In the genomic region with DNA sequence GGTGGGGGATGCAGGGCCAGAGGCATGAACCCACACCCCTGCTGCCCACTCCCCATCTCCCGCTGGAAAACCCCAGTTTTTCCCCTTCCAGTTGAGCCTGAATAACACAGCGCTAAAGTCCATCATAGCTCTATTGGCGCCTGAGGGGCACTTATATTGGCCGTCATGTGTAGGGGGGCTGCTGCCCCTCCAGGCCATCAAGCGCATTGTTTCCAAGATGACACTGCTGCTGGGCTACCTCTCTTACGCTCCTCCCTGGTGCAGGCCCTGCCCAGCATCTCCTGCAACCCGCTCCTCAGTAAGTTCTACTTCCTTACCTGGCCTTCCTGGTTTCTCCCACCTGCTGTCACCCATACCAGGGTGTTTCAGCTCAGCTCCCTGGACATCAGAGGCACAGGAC, we compare ENCODE assay signal across 28 cellular contexts.
"Had no signal": no experiment of that assay in that cellular context is flagged by ENCODE, and none has a peak within 500 bp of the region (broad histone marks: within the 10 kb centered on the region; RNA-seq: fewer than 3 reads in every experiment).

No MANE protein-coding gene starts in this region.

- H3K4me3 ChIP-seq: SJCRH30 had no signal

- H3K36me3 Mint-ChIP-seq: activated CD4-positive, alpha-beta memory T cell treated with anti-CD3 and anti-CD28 coated beads for 36 hours; activated naive CD4-positive, alpha-beta T cell treated with anti-CD3 and anti-CD28 coated beads, Interleukin-2, amount 10 ng/mL, durations not matched to agents 7 days and 5 days; activated naive CD8-positive, alpha-beta T cell; brain had no signal

- H3K9me3 Mint-ChIP-seq: activated CD4-positive, alpha-beta memory T cell treated with anti-CD3 and anti-CD28 coated beads for 36 hours; activated naive CD4-positive, alpha-beta T cell treated with anti-CD3 and anti-CD28 coated beads, Interleukin-2, amount 10 ng/mL, durations not matched to agents 7 days and 5 days; activated naive CD8-positive, alpha-beta T cell treated with anti-CD3 and anti-CD28 coated beads, Interleukin-2, amount 50 U/mL, for 24 hours; T-helper 1 cell treated with Interleukin-12 subunit alpha and Interleukin-12 subunit beta and Interleukin-4 antibody, amounts not matched to agents 30 μg/mL and 1 μg/mL, for 36 hours; T-helper 2 cell treated with Interferon-gamma antibody and Interleukin-4, amounts not matched to agents 5 μg/mL and 100 μg/mL, for 36 hours had no signal

- H3K27ac ChIP-seq: SJCRH30 had no signal

- H3K27me3 ChIP-seq: SJCRH30 had no signal

- H3K4me1 Mint-ChIP-seq: brain had no signal

- H3K4me2 ChIP-seq: SK-N-SH had no signal

- H3K27me3 Mint-ChIP-seq: activated CD4-positive, alpha-beta memory T cell treated with anti-CD3 and anti-CD28 coated beads for 36 hours; activated CD4-positive, alpha-beta T cell treated with anti-CD3 and anti-CD28 coated beads for 36 hours; activated naive CD8-positive, alpha-beta T cell; activated naive CD8-positive, alpha-beta T cell treated with anti-CD3 and anti-CD28 coated beads, Interleukin-2, amount 50 U/mL, for 24 hours; brain had no signal

- H3K27ac Mint-ChIP-seq: activated CD4-positive, alpha-beta memory T cell treated with anti-CD3 and anti-CD28 coated beads for 36 hours; activated CD4-positive, alpha-beta T cell treated with anti-CD3 and anti-CD28 coated beads for 36 hours; activated CD4-positive, alpha-beta T cell treated with anti-CD3 and anti-CD28 coated beads, Interleukin-2, amount 10 ng/mL, durations not matched to agents 7 days and 5 days; activated naive CD4-positive, alpha-beta T cell treated with anti-CD3 and anti-CD28 coated beads, Interleukin-2, amount 10 ng/mL, durations not matched to agents 7 days and 5 days; activated naive CD8-positive, alpha-beta T cell; activated naive CD8-positive, alpha-beta T cell treated with anti-CD3 and anti-CD28 coated beads, Interleukin-2, amount 50 U/mL, for 24 hours; activated T-cell treated with anti-CD3 and anti-CD28 coated beads, Interleukin-2, amount 50 U/mL, for 72 hours; brain; T-helper 1 cell treated with Interleukin-12 subunit alpha and Interleukin-12 subunit beta and Interleukin-4 antibody, amounts not matched to agents 30 μg/mL and 1 μg/mL, for 36 hours; T-helper 2 cell treated with Interferon-gamma antibody and Interleukin-4, amounts not matched to agents 5 μg/mL and 100 μg/mL, for 36 hours had no signal

- H3K4me1 ChIP-seq: SJCRH30 had no signal

- H3K9ac ChIP-seq: SK-N-SH had no signal

- H3K36me3 ChIP-seq: SJCRH30 had no signal

- DNase-seq: activated CD4-positive, alpha-beta memory T cell treated with anti-CD3 and anti-CD28 coated beads for 36 hours; activated CD4-positive, alpha-beta T cell treated with anti-CD3 and anti-CD28 coated beads for 36 hours; activated CD4-positive, alpha-beta T cell treated with anti-CD3 and anti-CD28 coated beads, Interleukin-2, amount 10 ng/mL, durations not matched to agents 7 days and 5 days; activated CD8-positive, alpha-beta memory T cell treated with anti-CD3 and anti-CD28 coated beads, Interleukin-2, amount 50 U/mL, for 48 hours; activated gamma-delta T cell treated with Interleukin-2 at 50 U/mL for 16 hours; activated naive CD4-positive, alpha-beta T cell treated with anti-CD3 and anti-CD28 coated beads, Interleukin-2, amount 10 ng/mL, durations not matched to agents 7 days and 5 days; activated naive CD8-positive, alpha-beta T cell treated with anti-CD3 and anti-CD28 coated beads, Interleukin-2, amount 50 U/mL, for 24 hours; activated T-cell treated with anti-CD3 and anti-CD28 coated beads, Interleukin-2, amount 50 U/mL, for 72 hours; anterior cingulate cortex; caudate nucleus; KG1; MM.1S; MV-4-11; NCI-H1092; NCI-H1436 treated with DMSO at 0.1 percent for 48 hours; NCI-H1694 treated with DMSO at 0.1 percent for 48 hours; NCI-H2029; NCI-H345; NCI-H524 treated with DMSO at 0.1 percent for 48 hours; SHP77; SJCRH30; SK-N-SH had no signal

- H3K4me3 Mint-ChIP-seq: activated CD4-positive, alpha-beta memory T cell treated with anti-CD3 and anti-CD28 coated beads for 36 hours; activated CD4-positive, alpha-beta T cell treated with anti-CD3 and anti-CD28 coated beads for 36 hours; activated CD4-positive, alpha-beta T cell treated with anti-CD3 and anti-CD28 coated beads, Interleukin-2, amount 10 ng/mL, durations not matched to agents 7 days and 5 days; activated naive CD4-positive, alpha-beta T cell treated with anti-CD3 and anti-CD28 coated beads, Interleukin-2, amount 10 ng/mL, durations not matched to agents 7 days and 5 days; activated naive CD8-positive, alpha-beta T cell; activated naive CD8-positive, alpha-beta T cell treated with anti-CD3 and anti-CD28 coated beads, Interleukin-2, amount 50 U/mL, for 24 hours; activated T-cell treated with anti-CD3 and anti-CD28 coated beads, Interleukin-2, amount 50 U/mL, for 72 hours; brain; T-helper 1 cell treated with Interleukin-12 subunit alpha and Interleukin-12 subunit beta and Interleukin-4 antibody, amounts not matched to agents 30 μg/mL and 1 μg/mL, for 36 hours; T-helper 2 cell treated with Interferon-gamma antibody and Interleukin-4, amounts not matched to agents 5 μg/mL and 100 μg/mL, for 36 hours had no signal

- ATAC-seq: activated CD4-positive, alpha-beta T cell treated with anti-CD3 and anti-CD28 coated beads for 36 hours; activated CD4-positive, CD25-positive, alpha-beta regulatory T cell treated with anti-CD3 and anti-CD28 coated beads, Interleukin-2, amount 50 U/mL, for 24 hours; activated naive CD8-positive, alpha-beta T cell treated with anti-CD3 and anti-CD28 coated beads, Interleukin-2, amount 50 U/mL, for 24 hours; activated T-cell treated with anti-CD3 and anti-CD28 coated beads, Interleukin-2, amount 50 U/mL, for 72 hours; Panc1 had no signal

- H3K9me2 ChIP-seq: SK-N-SH had no signal

- H3K9me3 ChIP-seq: SJCRH30, SK-N-SH had no signal
